33 cellular contexts compared by ENCODE assay signal in genomic region chr11:124307093-124307492, GRCh38. TPM values are rescaled to one million over a fixed set of nuclear protein-coding genes. Genes with fewer than 3 reads are reported as not detected.
"Had no signal": no experiment of that assay in that cellular context is flagged by ENCODE, and none has a peak within 500 bp of the region (broad histone marks: within the 10 kb centered on the region; RNA-seq: fewer than 3 reads in every experiment).

No MANE protein-coding gene starts in this region.

- H3K4me3 Mint-ChIP-seq: activated CD4-positive, alpha-beta T cell treated with anti-CD3 and anti-CD28 coated beads for 36 hours; activated CD4-positive, alpha-beta T cell treated with anti-CD3 and anti-CD28 coated beads, Interleukin-2, amount 10 ng/mL, durations not matched to agents 7 days and 5 days; activated CD8-positive, alpha-beta T cell treated with anti-CD3 and anti-CD28 coated beads, Interleukin-2, amount 10 ng/mL, durations not matched to agents 7 days and 5 days; activated naive CD4-positive, alpha-beta T cell treated with anti-CD3 and anti-CD28 coated beads, Interleukin-2, amount 10 ng/mL, durations not matched to agents 7 days and 5 days; activated naive CD8-positive, alpha-beta T cell; activated naive CD8-positive, alpha-beta T cell treated with anti-CD3 and anti-CD28 coated beads, Interleukin-2, amount 50 U/mL, for 24 hours; activated T-cell treated with anti-CD3 and anti-CD28 coated beads, Interleukin-2, amount 50 U/mL, for 4 hours; brain; T-helper 1 cell treated with Interleukin-12 subunit alpha and Interleukin-12 subunit beta and Interleukin-4 antibody, amounts not matched to agents 30 μg/mL and 1 μg/mL, for 36 hours; T-helper 2 cell treated with Interferon-gamma antibody and Interleukin-4, amounts not matched to agents 5 μg/mL and 100 μg/mL, for 36 hours had no signal

- H3K4me2 ChIP-seq: SK-N-SH had no signal

- H3K36me3 ChIP-seq: SJSA1 had no signal

- H3K4me1 Mint-ChIP-seq: activated CD4-positive, alpha-beta T cell treated with anti-CD3 and anti-CD28 coated beads for 36 hours; activated CD4-positive, alpha-beta T cell treated with anti-CD3 and anti-CD28 coated beads, Interleukin-2, amount 10 ng/mL, durations not matched to agents 7 days and 5 days; activated naive CD4-positive, alpha-beta T cell treated with anti-CD3 and anti-CD28 coated beads, Interleukin-2, amount 10 ng/mL, durations not matched to agents 7 days and 5 days; activated naive CD8-positive, alpha-beta T cell treated with anti-CD3 and anti-CD28 coated beads, Interleukin-2, amount 50 U/mL, for 24 hours; brain had no signal

- H3K9me3 Mint-ChIP-seq: activated CD4-positive, alpha-beta T cell treated with anti-CD3 and anti-CD28 coated beads, Interleukin-2, amount 10 ng/mL, durations not matched to agents 7 days and 5 days; activated naive CD4-positive, alpha-beta T cell treated with anti-CD3 and anti-CD28 coated beads, Interleukin-2, amount 10 ng/mL, durations not matched to agents 7 days and 5 days; activated naive CD8-positive, alpha-beta T cell treated with anti-CD3 and anti-CD28 coated beads, Interleukin-2, amount 50 U/mL, for 24 hours; activated T-cell treated with anti-CD3 and anti-CD28 coated beads, Interleukin-2, amount 50 U/mL, for 4 hours; brain; T-helper 1 cell treated with Interleukin-12 subunit alpha and Interleukin-12 subunit beta and Interleukin-4 antibody, amounts not matched to agents 30 μg/mL and 1 μg/mL, for 36 hours; T-helper 2 cell treated with Interferon-gamma antibody and Interleukin-4, amounts not matched to agents 5 μg/mL and 100 μg/mL, for 36 hours had no signal

- H3K4me3 ChIP-seq: SJSA1 had no signal

- H3K27me3 ChIP-seq: SJSA1 had no signal

- H3K9me3 ChIP-seq: SJSA1, SK-N-SH had no signal

- H3K9ac ChIP-seq: SK-N-SH had no signal

- H3K27me3 Mint-ChIP-seq: activated CD4-positive, alpha-beta T cell treated with anti-CD3 and anti-CD28 coated beads, Interleukin-2, amount 10 ng/mL, durations not matched to agents 7 days and 5 days; activated naive CD4-positive, alpha-beta T cell treated with anti-CD3 and anti-CD28 coated beads, Interleukin-2, amount 10 ng/mL, durations not matched to agents 7 days and 5 days had no signal

- DNase-seq: activated CD4-positive, alpha-beta T cell treated with anti-CD3 and anti-CD28 coated beads for 36 hours; activated CD4-positive, alpha-beta T cell treated with anti-CD3 and anti-CD28 coated beads, Interleukin-2, amount 10 ng/mL, durations not matched to agents 7 days and 5 days; activated CD4-positive, alpha-beta T cell treated with anti-CD3 and anti-CD28 coated beads, Interleukin-2, amount 50 U/mL, for 48 hours; activated CD8-positive, alpha-beta T cell treated with anti-CD3 and anti-CD28 coated beads, Interleukin-2, amount 10 ng/mL, durations not matched to agents 7 days and 5 days; activated effector memory CD4-positive, alpha-beta T cell treated with Interleukin-2 at 50 U/mL for 16 hours; activated naive CD4-positive, alpha-beta T cell treated with anti-CD3 and anti-CD28 coated beads, Interleukin-2, amount 10 ng/mL, durations not matched to agents 7 days and 5 days; activated naive CD8-positive, alpha-beta T cell treated with anti-CD3 and anti-CD28 coated beads, Interleukin-2, amount 50 U/mL, for 24 hours; activated T-cell treated with anti-CD3 and anti-CD28 coated beads for 4 hours; activated T-cell treated with anti-CD3 and anti-CD28 coated beads, Interleukin-2, amount 50 U/mL, for 4 hours; anterior cingulate cortex; caudate nucleus; Karpas-422; KBM-7; NCI-H1048; NCI-H1105 treated with DMSO at 0.1 percent for 48 hours; NCI-H1436; NCI-H1694; NCI-H2029; NCI-H345; NCI-H524 treated with DMSO at 0.1 percent for 48 hours; SHP77 treated with DMSO at 0.1 percent for 48 hours; SK-N-SH had no signal

- H3K27ac Mint-ChIP-seq: activated CD4-positive, alpha-beta T cell treated with anti-CD3 and anti-CD28 coated beads for 36 hours; activated CD4-positive, alpha-beta T cell treated with anti-CD3 and anti-CD28 coated beads, Interleukin-2, amount 10 ng/mL, durations not matched to agents 7 days and 5 days; activated CD8-positive, alpha-beta T cell treated with anti-CD3 and anti-CD28 coated beads, Interleukin-2, amount 10 ng/mL, durations not matched to agents 7 days and 5 days; activated naive CD4-positive, alpha-beta T cell treated with anti-CD3 and anti-CD28 coated beads, Interleukin-2, amount 10 ng/mL, durations not matched to agents 7 days and 5 days; activated naive CD8-positive, alpha-beta T cell; activated naive CD8-positive, alpha-beta T cell treated with anti-CD3 and anti-CD28 coated beads, Interleukin-2, amount 50 U/mL, for 24 hours; brain; T-helper 1 cell treated with Interleukin-12 subunit alpha and Interleukin-12 subunit beta and Interleukin-4 antibody, amounts not matched to agents 30 μg/mL and 1 μg/mL, for 36 hours; T-helper 2 cell treated with Interferon-gamma antibody and Interleukin-4, amounts not matched to agents 5 μg/mL and 100 μg/mL, for 36 hours had no signal

- H3K36me3 Mint-ChIP-seq: activated naive CD4-positive, alpha-beta T cell treated with anti-CD3 and anti-CD28 coated beads, Interleukin-2, amount 10 ng/mL, durations not matched to agents 7 days and 5 days; activated naive CD8-positive, alpha-beta T cell; brain had no signal

- H3K27ac ChIP-seq: SJSA1 had no signal

- ATAC-seq: activated CD4-positive, alpha-beta T cell treated with anti-CD3 and anti-CD28 coated beads for 36 hours; activated CD4-positive, CD25-positive, alpha-beta regulatory T cell treated with anti-CD3 and anti-CD28 coated beads, Interleukin-2, amount 50 U/mL, for 24 hours; activated CD8-positive, alpha-beta T cell treated with anti-CD3 and anti-CD28 coated beads, Interleukin-2, amount 10 ng/mL, durations not matched to agents 7 days and 5 days; activated naive CD8-positive, alpha-beta T cell treated with anti-CD3 and anti-CD28 coated beads, Interleukin-2, amount 50 U/mL, for 24 hours; activated T-cell treated with anti-CD3 and anti-CD28 coated beads, Interleukin-2, amount 50 U/mL, for 4 hours; Panc1 had no signal

RNA-seq across cellular contexts. Expression of gene OR8D1, which starts 6.7 kb away (rescaled TPM):
- total RNA-seq: activated CD4-positive, alpha-beta T cell treated with anti-CD3 and anti-CD28 coated beads for 36 hours; activated CD4-positive, alpha-beta T cell treated with anti-CD3 and anti-CD28 coated beads, Interleukin-2, amount 10 ng/mL, durations not matched to agents 7 days and 5 days; activated CD8-positive, alpha-beta T cell treated with anti-CD3 and anti-CD28 coated beads, Interleukin-2, amount 10 ng/mL, durations not matched to agents 7 days and 5 days; activated T-cell treated with anti-CD3 and anti-CD28 coated beads, Interleukin-2, amount 50 U/mL, for 4 hours; bronchial epithelial cell; MCF 10A; NCI-H460; RPMI7951; SJSA1 had no signal
- polyA plus RNA-seq: SK-N-SH had no signal

RNA-seq across cellular contexts. Expression of gene OR8D2, which starts 12.9 kb away (rescaled TPM):
- total RNA-seq: activated CD4-positive, alpha-beta T cell treated with anti-CD3 and anti-CD28 coated beads for 36 hours; activated CD4-positive, alpha-beta T cell treated with anti-CD3 and anti-CD28 coated beads, Interleukin-2, amount 10 ng/mL, durations not matched to agents 7 days and 5 days; activated CD8-positive, alpha-beta T cell treated with anti-CD3 and anti-CD28 coated beads, Interleukin-2, amount 10 ng/mL, durations not matched to agents 7 days and 5 days; activated T-cell treated with anti-CD3 and anti-CD28 coated beads, Interleukin-2, amount 50 U/mL, for 4 hours; bronchial epithelial cell; MCF 10A; NCI-H460; RPMI7951; SJSA1 had no signal
- polyA plus RNA-seq: SK-N-SH had no signal

RNA-seq across cellular contexts. Expression of gene OR8G5, which starts 50.9 kb away (rescaled TPM):
- total RNA-seq: activated CD4-positive, alpha-beta T cell treated with anti-CD3 and anti-CD28 coated beads for 36 hours; activated CD4-positive, alpha-beta T cell treated with anti-CD3 and anti-CD28 coated beads, Interleukin-2, amount 10 ng/mL, durations not matched to agents 7 days and 5 days; activated CD8-positive, alpha-beta T cell treated with anti-CD3 and anti-CD28 coated beads, Interleukin-2, amount 10 ng/mL, durations not matched to agents 7 days and 5 days; activated T-cell treated with anti-CD3 and anti-CD28 coated beads, Interleukin-2, amount 50 U/mL, for 4 hours; bronchial epithelial cell; MCF 10A; NCI-H460; RPMI7951; SJSA1 had no signal
- polyA plus RNA-seq: SK-N-SH had no signal
